In genomic region chr5:139543423-139543991, GRCh38 we compare ENCODE assay signal across 10 cellular contexts. TPM values are rescaled to one million over a fixed set of nuclear protein-coding genes. Genes with fewer than 3 reads are reported as not detected.
A peak's percentile ranks its signal among the peaks of the same experiment; 100 is the strongest.
DNase-seq lines count a peak whose midpoint lies in the region; ATAC-seq and TF ChIP-seq lines count a peak whose summit lies in the region.
"Had no signal": no experiment of that assay in that cellular context is flagged by ENCODE, and none has a peak within 500 bp of the region (broad histone marks: within the 10 kb centered on the region; RNA-seq: fewer than 3 reads in every experiment).

No MANE protein-coding gene starts in this region.

- no peak overlapping the region for H3K27ac ChIP-seq in breast epithelium
- H3K27ac ChIP-seq: epithelial cell of prostate had no signal

- CTCF ChIA-PET in MCF 10A (lab: Yijun Ruan, JAX): interaction anchor here (0.5 kb wide), 2 partner anchors 222 to 416 kb away, joined by 4 to 9 read pairs; no protein-coding TSS in a partner anchor

- no peaks in the 10 kb centered on the region for H3K36me3 Mint-ChIP-seq in MCF 10A (ENCODE audit: insufficient read depth, unreplicated experiment)

- H3K36me3 ChIP-seq in breast epithelium: no peaks in the 10 kb centered on the region

- peak overlapping the region; percentile 4 to 40 (median 6) for H3K4me3 ChIP-seq in breast epithelium

- TF ChIP-seq CTCF in breast epithelium (IDR thresholded peaks at IDR 0.05) (no peak), MCF 10A (IDR thresholded peaks at IDR 0.05; ENCODE audit: unreplicated experiment) (no peak)

- H3K27me3 Mint-ChIP-seq in MCF 10A (ENCODE audit: insufficient read depth, unreplicated experiment): no peaks in the 10 kb centered on the region

- POLR2A ChIA-PET in MCF 10A (lab: Yijun Ruan, JAX): no interaction called here

- no peaks in the 10 kb centered on the region for H3K9me3 Mint-ChIP-seq in MCF 10A (ENCODE audit: unreplicated experiment)

- TF ChIP-seq POLR2A in breast epithelium (IDR thresholded peaks at IDR 0.05): no peak

- H3K4me1 Mint-ChIP-seq in MCF 10A (ENCODE audit: insufficient read depth, unreplicated experiment): no peaks in the 10 kb centered on the region

- no peaks in the 10 kb centered on the region for H3K9me3 ChIP-seq in breast epithelium
- H3K9me3 ChIP-seq: Caco-2 had no signal

- no peaks in the 10 kb centered on the region for H3K4me1 ChIP-seq in breast epithelium
- H3K4me1 ChIP-seq: Caco-2 had no signal

- ATAC-seq in HG03108 (IDR thresholded peaks at IDR 0.05; ENCODE audit: unreplicated experiment): peak; percentile 95

- no peaks in the 10 kb centered on the region for H3K27me3 ChIP-seq in breast epithelium

- DNase-seq in breast epithelium (ENCODE audit: low spot score in 2 of 2) (no peak), MCF 10A (ENCODE audit: unreplicated experiment) (no peak), T-helper 9 cell (peak; percentile 18), left kidney (ENCODE audit: low read depth, low spot score) (peak; percentile 68), DMS114 treated with DMSO at 0.1 percent for 48 hours (lab: John Stamatoyannopoulos, UW; ENCODE audit: unreplicated experiment) (no peak)
- peak; percentile 25 for DNase-seq in central memory CD4-positive, alpha-beta T cell
- DNase-seq in stimulated activated CD4-positive, alpha-beta T cell treated with anti-CD3 and anti-CD28 coated beads, TNF-alpha, amount 100 ng/mL, for 24 hours (ENCODE audit: low read depth in 3 of 3): peak in 2 of 3 experiments; percentile 3 to 51

- no TSS peak for BruUV-seq in MCF 10A (replicated peaks; lab: Mats Ljungman, UMichigan)

- H3K4me3 Mint-ChIP-seq in MCF 10A (ENCODE audit: unreplicated experiment): no peak overlapping the region

- H3K27ac Mint-ChIP-seq in MCF 10A (ENCODE audit: low read depth, unreplicated experiment): no peak overlapping the region

- intact Hi-C loops in breast epithelium (cut with DNase I; ENCODE audit: low total_unique reads) (no loop called here), MCF 10A (cut with micrococcal nuclease) (no loop called here)

RNA-seq across cellular contexts. Expression of gene UBE2D2, which starts 17.6 kb away (rescaled TPM):
- total RNA-seq in breast epithelium (10 to 100 TPM; 55.1 to 68.3 (median 58.1) TPM), MCF 10A (2022) (306 and 329 TPM in 2 replicates)

Comparison
In these comparisons a context has a peak if more than half of its experiments do, and no peak if none do; other contexts are left out.
1. DNase-seq: peak in T-helper 9 cell (single experiment), central memory CD4-positive, alpha-beta T cell (single experiment), left kidney (single experiment) and stimulated activated CD4-positive, alpha-beta T cell treated with anti-CD3 and anti-CD28 coated beads, TNF-alpha, amount 100 ng/mL, for 24 hours (2 of 3); none in breast epithelium (0 of 2), MCF 10A (single experiment) and DMS114 treated with DMSO at 0.1 percent for 48 hours (single experiment).